ENCODE assay signal across 34 cellular contexts in the genomic region with DNA sequence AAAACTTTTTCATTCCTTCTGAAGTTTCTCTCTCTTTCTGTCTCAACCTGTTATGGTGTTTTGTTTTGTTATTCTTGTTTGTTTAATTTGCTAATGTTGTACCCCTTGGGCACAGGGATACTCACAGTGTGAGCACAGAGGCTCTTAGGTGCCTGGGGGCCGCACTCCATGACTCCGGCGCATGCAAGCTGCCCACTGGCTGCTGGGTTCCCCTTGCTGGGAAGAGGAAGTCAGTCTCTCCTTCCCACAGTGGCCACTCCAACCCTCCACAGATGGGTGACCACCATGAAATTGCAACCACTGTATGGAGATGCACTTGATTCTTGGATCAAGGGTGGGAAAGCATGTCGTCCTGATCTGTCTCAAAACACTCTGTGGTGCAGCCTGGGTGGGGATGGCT. TPM values are rescaled to one million over a fixed set of nuclear protein-coding genes. Genes with fewer than 3 reads are reported as not detected.
"Had no signal": no experiment of that assay in that cellular context is flagged by ENCODE, and none has a peak within 500 bp of the region (broad histone marks: within the 10 kb centered on the region; RNA-seq: fewer than 3 reads in every experiment).

No MANE protein-coding gene starts in this region.

- H3K4me1 ChIP-seq: ascending aorta, colonic mucosa, gastrocnemius medialis, neural progenitor cell, parathyroid adenoma, psoas muscle, suprapubic skin had no signal

- H3K79me2 ChIP-seq: parathyroid adenoma had no signal

- H3K4me3 ChIP-seq: ascending aorta, cardiac muscle cell, colonic mucosa, gastrocnemius medialis, lower lobe of right lung, neural progenitor cell, psoas muscle, smooth muscle cell, suprapubic skin, tibial artery had no signal

- H3K36me3 ChIP-seq: ascending aorta, cardiac muscle cell, colonic mucosa, gastrocnemius medialis, lower lobe of right lung, neural progenitor cell, suprapubic skin, tibial artery had no signal

- H3K9ac ChIP-seq: neural progenitor cell, parathyroid adenoma had no signal

- H3K27ac ChIP-seq: ascending aorta, cardiac muscle cell, colonic mucosa, gastrocnemius medialis, lower lobe of right lung, neural progenitor cell, parathyroid adenoma, psoas muscle, suprapubic skin, tibial artery had no signal

- H3K4me1 Mint-ChIP-seq: brain, neural progenitor cell, WTC11 had no signal

- ATAC-seq: activated CD8-positive, alpha-beta T cell treated with anti-CD3 and anti-CD28 coated beads for 36 hours; activated T-cell treated with anti-CD3 and anti-CD28 coated beads, Interleukin-2, amount 50 U/mL, for 72 hours; effector memory CD8-positive, alpha-beta T cell; gastrocnemius medialis; left lobe of liver; lower lobe of right lung; natural killer cell; psoas muscle; WTC11 had no signal

- DNase-seq: activated CD4-positive, alpha-beta T cell treated with anti-CD3 and anti-CD28 coated beads, Interleukin-2, amount 50 U/mL, for 1 hour; activated CD8-positive, alpha-beta T cell treated with anti-CD3 and anti-CD28 coated beads for 36 hours; activated effector memory CD4-positive, alpha-beta T cell treated with Interleukin-2 at 50 U/mL for 16 hours; activated naive CD4-positive, alpha-beta T cell treated with Interleukin-2 at 50 U/mL for 16 hours; activated naive CD8-positive, alpha-beta T cell treated with anti-CD3 and anti-CD28 coated beads, Interleukin-2, amount 10 ng/mL, durations not matched to agents 7 days and 5 days; activated T-cell treated with anti-CD3 and anti-CD28 coated beads, Interleukin-2, amount 50 U/mL, for 72 hours; cerebellar nuclear complex; colonic mucosa; effector memory CD8-positive, alpha-beta T cell; erythroblast; gastrocnemius medialis; hippocampal formation; immature natural killer cell; kidney glomerular epithelial cell; lower lobe of right lung; mesenchymal stem cell; natural killer cell; occipital lobe; psoas muscle; stimulated activated CD4-positive, alpha-beta T cell treated with anti-CD3 and anti-CD28 coated beads, Interleukin-1b, Interleukin-23, amount 100 ng/mL, for 48 hours; stimulated activated CD4-positive, alpha-beta T cell treated with anti-CD3 and anti-CD28 coated beads, Interleukin-4, amount 100 ng/mL, for 4 hours; stimulated activated CD8-positive, alpha-beta memory T cell treated with anti-CD3 and anti-CD28 coated beads, Interleukin-4, amount 100 ng/mL, for 48 hours; stimulated activated naive CD4-positive, alpha-beta T cell; tibial artery had no signal

- H3K4me2 ChIP-seq: neural progenitor cell, smooth muscle cell had no signal

- H3K9me3 Mint-ChIP-seq: activated CD8-positive, alpha-beta T cell treated with anti-CD3 and anti-CD28 coated beads for 36 hours; activated T-cell treated with anti-CD3 and anti-CD28 coated beads, Interleukin-2, amount 50 U/mL, for 72 hours; brain; effector memory CD8-positive, alpha-beta T cell; natural killer cell; neural progenitor cell; WTC11 had no signal

- H3K27me3 Mint-ChIP-seq: brain had no signal

- H3K36me3 Mint-ChIP-seq: activated naive CD8-positive, alpha-beta T cell treated with anti-CD3 and anti-CD28 coated beads, Interleukin-2, amount 10 ng/mL, durations not matched to agents 7 days and 5 days; brain; immature natural killer cell; natural killer cell; neural progenitor cell; WTC11 had no signal

- H3K9me3 ChIP-seq: ascending aorta, colonic mucosa, gastrocnemius medialis, lower lobe of right lung, psoas muscle, suprapubic skin, tibial artery had no signal

- H3K4me3 Mint-ChIP-seq: activated CD8-positive, alpha-beta T cell treated with anti-CD3 and anti-CD28 coated beads for 36 hours; activated naive CD8-positive, alpha-beta T cell treated with anti-CD3 and anti-CD28 coated beads, Interleukin-2, amount 10 ng/mL, durations not matched to agents 7 days and 5 days; activated T-cell treated with anti-CD3 and anti-CD28 coated beads, Interleukin-2, amount 50 U/mL, for 72 hours; brain; neural progenitor cell; WTC11 had no signal

- H3K27me3 ChIP-seq: ascending aorta, cardiac muscle cell, colonic mucosa, gastrocnemius medialis, neural progenitor cell, suprapubic skin, tibial artery had no signal

- H2AFZ ChIP-seq: neural progenitor cell, parathyroid adenoma had no signal

RNA-seq across cellular contexts. Expression of gene CD1A, which starts 4.6 kb away (rescaled TPM):
- total RNA-seq: activated T-cell treated with anti-CD3 and anti-CD28 coated beads, Interleukin-2, amount 50 U/mL, for 72 hours; ascending aorta; cardiac muscle cell; gastrocnemius medialis; left lobe of liver; natural killer cell; occipital lobe; psoas muscle; smooth muscle cell; ureter; WTC11 had no signal
- polyA plus RNA-seq: cardiac muscle cell, psoas muscle, smooth muscle cell had no signal

RNA-seq across cellular contexts. Expression of gene CD1C, which starts 40.1 kb away (rescaled TPM):
- total RNA-seq: activated naive CD8-positive, alpha-beta T cell treated with anti-CD3 and anti-CD28 coated beads, Interleukin-2, amount 10 ng/mL, durations not matched to agents 7 days and 5 days; ascending aorta; cardiac muscle cell; left lobe of liver; occipital lobe; smooth muscle cell; ureter; WTC11 had no signal
- polyA plus RNA-seq: cardiac muscle cell, smooth muscle cell had no signal
